ENCODE assay signal across 7 cellular contexts in the genomic region with DNA sequence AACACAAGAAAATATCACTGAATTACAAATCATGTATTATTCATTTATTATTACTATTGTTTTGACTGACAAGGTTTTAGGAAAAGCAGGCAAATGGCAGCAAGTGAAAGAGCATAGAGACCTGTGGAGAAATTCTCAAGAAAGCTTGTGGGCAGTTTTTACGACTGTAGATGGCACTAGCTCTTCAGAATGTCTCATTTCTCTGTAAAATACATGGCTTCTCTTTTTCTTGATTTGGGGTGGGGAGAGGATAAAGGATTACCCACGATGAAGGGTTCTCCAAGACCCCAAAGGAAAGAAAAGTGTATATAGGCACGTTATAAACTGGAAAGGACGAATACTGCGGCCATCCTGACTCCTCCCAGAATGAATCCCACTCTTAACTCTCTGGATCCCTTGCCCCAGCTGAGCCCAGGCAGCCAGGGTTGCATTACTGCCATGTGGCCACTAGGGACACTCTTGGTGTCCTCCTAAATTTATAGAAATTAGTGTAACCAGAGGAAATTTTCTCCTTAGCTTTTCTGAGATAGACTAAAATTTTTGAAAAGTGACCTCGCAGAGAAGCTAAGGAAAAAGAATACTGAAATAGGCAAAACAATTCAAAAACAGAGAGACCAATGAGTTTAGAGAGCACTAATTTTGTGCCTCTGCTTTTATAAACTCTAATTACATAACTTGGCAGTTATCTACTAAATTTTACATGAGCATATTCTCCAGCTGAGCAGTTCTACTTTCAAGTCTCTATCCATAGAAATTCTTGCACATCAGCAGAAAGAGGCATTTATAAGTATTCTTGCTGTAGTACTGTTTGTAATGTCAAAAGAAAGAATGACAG. TPM values are rescaled to one million over a fixed set of nuclear protein-coding genes. Genes with fewer than 3 reads are reported as not detected.
DNase-seq lines count a peak whose midpoint lies in the region; ATAC-seq, FAIRE-seq and TF ChIP-seq lines count a peak whose summit lies in the region.

No MANE protein-coding gene starts in this region.

- H3K9me3 ChIP-seq in OCI-LY1 (ENCODE audit: low read length) (no peaks in the 10 kb centered on the region), kidney (ENCODE audit: control insufficient read depth in 1 of 2, low read length in 2 of 2) (no peaks in the 10 kb centered on the region)

- no peak overlapping the region for H2AFZ ChIP-seq in OCI-LY1 (ENCODE audit: low read length)

- no peak overlapping the region for H3K4me2 ChIP-seq in OCI-LY1 (ENCODE audit: low read length)

- H3K9me2 ChIP-seq in OCI-LY1 (ENCODE audit: low read depth, low read length) = no peaks in the 10 kb centered on the region

- FAIRE-seq in kidney (lab: Jason Lieb, UNC) = peak; percentile 70

- H3K4me3 ChIP-seq in OCI-LY1 (ENCODE audit: low read depth, low read length, poor library complexity, severe bottlenecking) (no peak overlapping the region), cardiac fibroblast (replicated peaks in 1 of 2; ENCODE audit: low read depth in 2 of 2, low read length in 2 of 2) (no peak overlapping the region), kidney (ENCODE audit: low read length in 2 of 2) (peak overlapping the region; percentile 29 to 56)

- no peaks in the 10 kb centered on the region for H3K79me2 ChIP-seq in OCI-LY1 (ENCODE audit: insufficient read depth, low read length)

- H3K4me1 ChIP-seq in OCI-LY1 (ENCODE audit: insufficient read depth, low read length, severe bottlenecking) (no peaks in the 10 kb centered on the region), kidney (ENCODE audit: control insufficient read depth in 1 of 2, insufficient read depth in 1 of 2, low read depth in 1 of 2, low read length in 2 of 2) (peaks cover 0 to 3% of the 10 kb centered on the region in 2 donors)

- no peaks in the 10 kb centered on the region for H3K27me3 ChIP-seq in OCI-LY1 (ENCODE audit: insufficient read depth, low read length)

- H3K9ac ChIP-seq in OCI-LY1 (ENCODE audit: low read length) (no peak overlapping the region), kidney (ENCODE audit: low read length in 2 of 2) (peak overlapping the region in 1 of 2 donors; percentile 34)

- H3K36me3 ChIP-seq in OCI-LY1 (ENCODE audit: insufficient read depth, low read length) = no peaks in the 10 kb centered on the region
- no peaks in the 10 kb centered on the region for H3K36me3 ChIP-seq in kidney (ENCODE audit: control insufficient read depth in 1 of 2, insufficient read depth in 2 of 2, low read length in 2 of 2)

- TF ChIP-seq CTCF in OCI-LY1 (IDR thresholded peaks at IDR 0.05; ENCODE audit: low read length) = peak; percentile 61; the same call in 1 of the 2 replicates
- TF ChIP-seq CTCF in cardiac fibroblast (IDR thresholded peaks at IDR 0.05; ENCODE audit: low read depth, low read length) = peak; percentile 76
- peak; percentile 58 for TF ChIP-seq CTCF in kidney (IDR thresholded peaks at IDR 0.05; ENCODE audit: borderline replicate concordance, extremely low read depth, insufficient read depth)

- H3K27ac ChIP-seq in OCI-LY1 (ENCODE audit: low read depth, low read length, poor library complexity, severe bottlenecking) = no peak overlapping the region
- H3K27ac ChIP-seq in kidney (ENCODE audit: low read depth in 2 of 2, low read length in 2 of 2) = no peak overlapping the region

- no peaks in the 10 kb centered on the region for H4K20me1 ChIP-seq in OCI-LY1 (ENCODE audit: insufficient read depth, low read length)

- intact Hi-C loops in kidney (cut with DNase I) = no loop called here

- DNase-seq in DMS53 treated with DMSO at 0.1 percent for 48 hours (lab: John Stamatoyannopoulos, UW; ENCODE audit: unreplicated experiment) = peak; percentile 28
- DNase-seq in cardiac fibroblast (ENCODE audit: low read depth in 2 of 2) = peak; percentile 22 to 26
- DNase-seq in kidney = no peak
- DNase-seq in superior temporal gyrus (ENCODE audit: extremely low spot score) = peak; percentile 39

- no peaks in the 10 kb centered on the region for H3F3A ChIP-seq in OCI-LY1 (ENCODE audit: insufficient read depth, low read length)

- peak; percentile 74 for ATAC-seq in GM21529 (IDR thresholded peaks at IDR 0.05; ENCODE audit: unreplicated experiment)
- no peak for ATAC-seq in HG02973 (IDR thresholded peaks at IDR 0.05; ENCODE audit: unreplicated experiment)

RNA-seq across cellular contexts. Expression of gene PCDH19, which starts 37.7 kb away (rescaled TPM):
- total RNA-seq in kidney = 0.66 TPM
- 0.75 TPM for polyA plus RNA-seq in kidney (ENCODE audit: insufficient read depth, low read depth, low replicate concordance)

Comparison
In these comparisons a context has a peak if more than half of its experiments do, and no peak if none do; other contexts are left out.
1. H3K4me3 ChIP-seq: peak in kidney (2 of 2); none in OCI-LY1 (single experiment) and cardiac fibroblast (0 of 2).
2. Peak in every context shown above with its lines, with median percentiles within 50 percentile points of each other: CTCF ChIP-seq.